ENCODE assay signal across 31 cellular contexts in genomic region chr5:21723500-21723899, GRCh38.
"Had no signal": no experiment of that assay in that cellular context is flagged by ENCODE, and none has a peak within 500 bp of the region (broad histone marks: within the 10 kb centered on the region; RNA-seq: fewer than 3 reads in every experiment).

No MANE protein-coding gene starts in this region.

- H3K36me3 Mint-ChIP-seq: activated CD4-positive, alpha-beta memory T cell treated with anti-CD3 and anti-CD28 coated beads for 36 hours; activated CD8-positive, alpha-beta memory T cell treated with anti-CD3 and anti-CD28 coated beads, Interleukin-2, amount 10 ng/mL, durations not matched to agents 7 days and 5 days; activated naive CD4-positive, alpha-beta T cell treated with anti-CD3 and anti-CD28 coated beads, Interleukin-2, amount 10 ng/mL, durations not matched to agents 7 days and 5 days; activated naive CD4-positive, alpha-beta T cell treated with anti-CD3 and anti-CD28 coated beads, Interleukin-2, amount 50 U/mL, for 72 hours; activated naive CD8-positive, alpha-beta T cell treated with anti-CD3 and anti-CD28 coated beads, Interleukin-2, amount 10 ng/mL, durations not matched to agents 7 days and 5 days; brain had no signal

- H3K27ac Mint-ChIP-seq: activated CD4-positive, alpha-beta memory T cell treated with anti-CD3 and anti-CD28 coated beads for 36 hours; activated CD4-positive, alpha-beta T cell treated with anti-CD3 and anti-CD28 coated beads for 36 hours; activated CD4-positive, alpha-beta T cell treated with anti-CD3 and anti-CD28 coated beads, Interleukin-2, amount 10 ng/mL, durations not matched to agents 24 days and 14 days; activated CD8-positive, alpha-beta memory T cell treated with anti-CD3 and anti-CD28 coated beads, Interleukin-2, amount 10 ng/mL, durations not matched to agents 7 days and 5 days; activated CD8-positive, alpha-beta T cell treated with anti-CD3 and anti-CD28 coated beads, Interleukin-2, amount 10 ng/mL, durations not matched to agents 7 days and 5 days; activated naive CD4-positive, alpha-beta T cell treated with anti-CD3 and anti-CD28 coated beads, Interleukin-2, amount 10 ng/mL, durations not matched to agents 7 days and 5 days; activated naive CD4-positive, alpha-beta T cell treated with anti-CD3 and anti-CD28 coated beads, Interleukin-2, amount 50 U/mL, for 72 hours; activated naive CD8-positive, alpha-beta T cell treated with anti-CD3 and anti-CD28 coated beads, Interleukin-2, amount 10 ng/mL, durations not matched to agents 7 days and 5 days; activated T-cell treated with anti-CD3 and anti-CD28 coated beads, Interleukin-2, amount 50 U/mL, for 24 hours; activated T-cell treated with anti-CD3 and anti-CD28 coated beads, Interleukin-2, amount 50 U/mL, for 72 hours; brain; T-helper 1 cell treated with Interleukin-12 subunit alpha and Interleukin-12 subunit beta and Interleukin-4 antibody, amounts not matched to agents 30 μg/mL and 1 μg/mL, for 36 hours had no signal

- H3K36me3 ChIP-seq: ascending aorta, breast epithelium, cardiac muscle cell, colonic mucosa, WERI-Rb-1 had no signal

- H3K9me3 ChIP-seq: ascending aorta, breast epithelium, colonic mucosa had no signal

- H3K4me3 Mint-ChIP-seq: activated CD4-positive, alpha-beta memory T cell treated with anti-CD3 and anti-CD28 coated beads for 36 hours; activated CD4-positive, alpha-beta T cell treated with anti-CD3 and anti-CD28 coated beads for 36 hours; activated CD4-positive, alpha-beta T cell treated with anti-CD3 and anti-CD28 coated beads, Interleukin-2, amount 10 ng/mL, durations not matched to agents 24 days and 14 days; activated CD8-positive, alpha-beta memory T cell treated with anti-CD3 and anti-CD28 coated beads, Interleukin-2, amount 10 ng/mL, durations not matched to agents 7 days and 5 days; activated CD8-positive, alpha-beta T cell treated with anti-CD3 and anti-CD28 coated beads, Interleukin-2, amount 10 ng/mL, durations not matched to agents 7 days and 5 days; activated naive CD4-positive, alpha-beta T cell treated with anti-CD3 and anti-CD28 coated beads, Interleukin-2, amount 10 ng/mL, durations not matched to agents 7 days and 5 days; activated naive CD8-positive, alpha-beta T cell treated with anti-CD3 and anti-CD28 coated beads, Interleukin-2, amount 10 ng/mL, durations not matched to agents 7 days and 5 days; activated T-cell treated with anti-CD3 and anti-CD28 coated beads, Interleukin-2, amount 50 U/mL, for 24 hours; activated T-cell treated with anti-CD3 and anti-CD28 coated beads, Interleukin-2, amount 50 U/mL, for 72 hours; brain; T-helper 1 cell treated with Interleukin-12 subunit alpha and Interleukin-12 subunit beta and Interleukin-4 antibody, amounts not matched to agents 30 μg/mL and 1 μg/mL, for 36 hours had no signal

- H3K27me3 Mint-ChIP-seq: activated CD4-positive, alpha-beta memory T cell treated with anti-CD3 and anti-CD28 coated beads for 36 hours; activated CD4-positive, alpha-beta T cell treated with anti-CD3 and anti-CD28 coated beads for 36 hours; activated CD4-positive, alpha-beta T cell treated with anti-CD3 and anti-CD28 coated beads, Interleukin-2, amount 10 ng/mL, durations not matched to agents 24 days and 14 days; activated CD8-positive, alpha-beta memory T cell treated with anti-CD3 and anti-CD28 coated beads, Interleukin-2, amount 10 ng/mL, durations not matched to agents 7 days and 5 days; activated naive CD4-positive, alpha-beta T cell treated with anti-CD3 and anti-CD28 coated beads, Interleukin-2, amount 10 ng/mL, durations not matched to agents 7 days and 5 days; activated naive CD8-positive, alpha-beta T cell treated with anti-CD3 and anti-CD28 coated beads, Interleukin-2, amount 10 ng/mL, durations not matched to agents 7 days and 5 days; activated T-cell treated with anti-CD3 and anti-CD28 coated beads, Interleukin-2, amount 50 U/mL, for 24 hours; brain had no signal

- H3K4me1 ChIP-seq: ascending aorta, breast epithelium, colonic mucosa had no signal

- H3K9me3 Mint-ChIP-seq: activated CD4-positive, alpha-beta T cell treated with anti-CD3 and anti-CD28 coated beads, Interleukin-2, amount 10 ng/mL, durations not matched to agents 24 days and 14 days; activated naive CD8-positive, alpha-beta T cell treated with anti-CD3 and anti-CD28 coated beads, Interleukin-2, amount 10 ng/mL, durations not matched to agents 7 days and 5 days had no signal

- H3K4me3 ChIP-seq: ascending aorta, breast epithelium, cardiac muscle cell, colonic mucosa had no signal

- H3K4me1 Mint-ChIP-seq: activated CD4-positive, alpha-beta T cell treated with anti-CD3 and anti-CD28 coated beads for 36 hours; activated CD4-positive, alpha-beta T cell treated with anti-CD3 and anti-CD28 coated beads, Interleukin-2, amount 10 ng/mL, durations not matched to agents 24 days and 14 days; activated CD8-positive, alpha-beta memory T cell treated with anti-CD3 and anti-CD28 coated beads, Interleukin-2, amount 10 ng/mL, durations not matched to agents 7 days and 5 days; activated naive CD4-positive, alpha-beta T cell treated with anti-CD3 and anti-CD28 coated beads, Interleukin-2, amount 10 ng/mL, durations not matched to agents 7 days and 5 days; activated naive CD8-positive, alpha-beta T cell treated with anti-CD3 and anti-CD28 coated beads, Interleukin-2, amount 10 ng/mL, durations not matched to agents 7 days and 5 days; brain had no signal

- H3K27me3 ChIP-seq: ascending aorta, breast epithelium, cardiac muscle cell, colonic mucosa had no signal

- FAIRE-seq: endothelial cell of umbilical vein had no signal

- ATAC-seq: activated CD4-positive, alpha-beta T cell treated with anti-CD3 and anti-CD28 coated beads for 36 hours; activated CD8-positive, alpha-beta memory T cell treated with anti-CD3 and anti-CD28 coated beads, Interleukin-2, amount 10 ng/mL, durations not matched to agents 7 days and 5 days; activated CD8-positive, alpha-beta T cell treated with anti-CD3 and anti-CD28 coated beads, Interleukin-2, amount 10 ng/mL, durations not matched to agents 7 days and 5 days; activated naive CD4-positive, alpha-beta T cell treated with anti-CD3 and anti-CD28 coated beads, Interleukin-2, amount 50 U/mL, for 72 hours; activated T-cell treated with anti-CD3 and anti-CD28 coated beads, Interleukin-2, amount 50 U/mL, for 72 hours; esophagus mucosa had no signal

- H3K27ac ChIP-seq: ascending aorta, breast epithelium, cardiac muscle cell, colonic mucosa, WERI-Rb-1 had no signal

- DNase-seq: activated CD4-positive, alpha-beta memory T cell treated with anti-CD3 and anti-CD28 coated beads for 36 hours; activated CD4-positive, alpha-beta T cell treated with anti-CD3 and anti-CD28 coated beads for 36 hours; activated CD4-positive, alpha-beta T cell treated with anti-CD3 and anti-CD28 coated beads, Interleukin-2, amount 10 ng/mL, durations not matched to agents 24 days and 14 days; activated CD4-positive, CD25-positive, alpha-beta regulatory T cell; activated CD4-positive, CD25-positive, alpha-beta regulatory T cell treated with anti-CD3 and anti-CD28 coated beads, Interleukin-2, amount 50 U/mL, for 72 hours; activated CD8-positive, alpha-beta memory T cell treated with anti-CD3 and anti-CD28 coated beads, Interleukin-2, amount 10 ng/mL, durations not matched to agents 7 days and 5 days; activated CD8-positive, alpha-beta memory T cell treated with anti-CD3 and anti-CD28 coated beads, Interleukin-2, amount 50 U/mL, for 4 hours; activated CD8-positive, alpha-beta T cell treated with anti-CD3 and anti-CD28 coated beads, Interleukin-2, amount 10 ng/mL, durations not matched to agents 7 days and 5 days; activated gamma-delta T cell; activated naive CD4-positive, alpha-beta T cell; activated naive CD4-positive, alpha-beta T cell treated with anti-CD3 and anti-CD28 coated beads, Interleukin-2, amount 10 ng/mL, durations not matched to agents 7 days and 5 days; activated naive CD8-positive, alpha-beta T cell treated with anti-CD3 and anti-CD28 coated beads, Interleukin-2, amount 10 ng/mL, durations not matched to agents 7 days and 5 days; activated T-cell treated with anti-CD3 and anti-CD28 coated beads for 4 hours; activated T-cell treated with anti-CD3 and anti-CD28 coated beads, Interleukin-2, amount 50 U/mL, for 24 hours; activated T-cell treated with anti-CD3 and anti-CD28 coated beads, Interleukin-2, amount 50 U/mL, for 72 hours; central memory CD4-positive, alpha-beta T cell; cerebellar nuclear complex; colonic mucosa; effector CD8-positive, alpha-beta T cell; foreskin fibroblast; head of caudate nucleus; T1000; WERI-Rb-1 had no signal
